In the genomic region with DNA sequence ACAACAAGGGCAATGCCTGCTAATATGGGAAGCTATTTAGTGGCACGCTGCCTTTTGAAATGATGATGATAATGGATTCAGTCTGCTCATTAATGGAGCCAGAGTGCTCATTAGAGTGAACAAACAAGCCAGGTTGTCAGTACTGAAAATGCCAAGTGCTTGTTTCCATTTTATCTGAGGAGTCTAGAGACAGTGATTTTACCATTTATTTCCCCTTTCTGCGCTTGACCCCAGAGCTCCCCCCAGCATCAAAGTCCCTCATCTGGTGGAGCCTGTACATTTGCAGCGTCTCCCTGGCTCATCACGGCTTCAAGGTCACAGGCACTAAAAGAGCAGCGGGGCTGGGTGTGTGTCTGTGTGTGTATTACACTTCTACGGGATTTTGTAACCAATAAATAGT, we compare ENCODE assay signal across 10 cellular contexts.
A peak's percentile ranks its signal among the peaks of the same experiment; 100 is the strongest.
DNase-seq lines count a peak whose midpoint lies in the region; ATAC-seq, FAIRE-seq and TF ChIP-seq lines count a peak whose summit lies in the region.
"Had no signal": no experiment of that assay in that cellular context is flagged by ENCODE, and none has a peak within 500 bp of the region (broad histone marks: within the 10 kb centered on the region; RNA-seq: fewer than 3 reads in every experiment).

No MANE protein-coding gene starts in this region.

- H3K4me3 Mint-ChIP-seq in activated T-cell treated with anti-CD3 and anti-CD28 coated beads, Interleukin-2, amount 50 U/mL, for 72 hours, result peak overlapping the region; percentile 80 to 93
- H3K4me3 Mint-ChIP-seq in activated CD4-positive, alpha-beta memory T cell treated with anti-CD3 and anti-CD28 coated beads for 36 hours, result peak overlapping the region; percentile 72

- peaks cover 2 to 4% of the 10 kb centered on the region in 2 donors for H3K4me1 ChIP-seq in kidney (ENCODE audit: control insufficient read depth in 1 of 2, insufficient read depth in 1 of 2, low read depth in 1 of 2, low read length in 2 of 2)
- H3K4me1 ChIP-seq in thoracic aorta (ENCODE audit: control insufficient read depth in 1 of 2, low read depth in 2 of 2), result peaks cover 0 to 4% of the 10 kb centered on the region in 2 donors
- H3K4me1 ChIP-seq: SJCRH30 had no signal

- H3K9me3 ChIP-seq in kidney (ENCODE audit: control insufficient read depth in 1 of 2, low read length in 2 of 2) (no peaks in the 10 kb centered on the region), thoracic aorta (no peaks in the 10 kb centered on the region)
- H3K9me3 ChIP-seq: SJCRH30 had no signal

- TF ChIP-seq CTCF in kidney (IDR thresholded peaks at IDR 0.05; ENCODE audit: borderline replicate concordance, extremely low read depth, insufficient read depth), result no peak
- TF ChIP-seq CTCF in thoracic aorta (IDR thresholded peaks at IDR 0.05), result no peak

- H3K27me3 Mint-ChIP-seq in activated T-cell treated with anti-CD3 and anti-CD28 coated beads, Interleukin-2, amount 50 U/mL, for 72 hours (ENCODE audit: low read depth), result peaks cover 54% of the 10 kb centered on the region
- H3K27me3 Mint-ChIP-seq in activated CD4-positive, alpha-beta memory T cell treated with anti-CD3 and anti-CD28 coated beads for 36 hours, result peaks cover 24% of the 10 kb centered on the region

- intact Hi-C loops in activated CD4-positive, alpha-beta memory T cell treated with anti-CD3 and anti-CD28 coated beads for 36 hours (cut with micrococcal nuclease), result loop anchor here (1.0 to 5.0 kb wide), 2 partner anchors 611 to 1394 kb away; no protein-coding TSS in a partner anchor
- intact Hi-C loops in kidney (cut with DNase I), result no loop called here

- FAIRE-seq in kidney (lab: Jason Lieb, UNC), result no peak

- no peaks in the 10 kb centered on the region for H3K36me3 Mint-ChIP-seq in activated T-cell treated with anti-CD3 and anti-CD28 coated beads, Interleukin-2, amount 50 U/mL, for 72 hours (ENCODE audit: insufficient read depth in 2 of 2)
- H3K36me3 Mint-ChIP-seq in activated CD4-positive, alpha-beta memory T cell treated with anti-CD3 and anti-CD28 coated beads for 36 hours, result no peaks in the 10 kb centered on the region

- H3K9ac ChIP-seq in kidney (ENCODE audit: low read length in 2 of 2), result no peak overlapping the region

- peaks cover 8% of the 10 kb centered on the region for H3K4me1 Mint-ChIP-seq in activated T-cell treated with anti-CD3 and anti-CD28 coated beads, Interleukin-2, amount 50 U/mL, for 72 hours (ENCODE audit: low read depth)
- H3K4me1 Mint-ChIP-seq in activated CD4-positive, alpha-beta memory T cell treated with anti-CD3 and anti-CD28 coated beads for 36 hours (ENCODE audit: low read depth), result peaks cover 11% of the 10 kb centered on the region

- POLR2A ChIA-PET in activated CD4-positive, alpha-beta memory T cell treated with anti-CD3 and anti-CD28 coated beads for 36 hours (lab: Charles Lee), result interaction anchor here (1.0 kb wide), 1 partner anchor 152 kb away, joined by 3 read pairs; no protein-coding TSS in a partner anchor

- H3K27ac ChIP-seq in kidney (ENCODE audit: low read depth in 2 of 2, low read length in 2 of 2), result no peak overlapping the region
- no peak overlapping the region for H3K27ac ChIP-seq in thoracic aorta
- H3K27ac ChIP-seq: SJCRH30 had no signal

- no peak overlapping the region for H3K27ac Mint-ChIP-seq in activated T-cell treated with anti-CD3 and anti-CD28 coated beads, Interleukin-2, amount 50 U/mL, for 72 hours
- no peak overlapping the region for H3K27ac Mint-ChIP-seq in activated CD4-positive, alpha-beta memory T cell treated with anti-CD3 and anti-CD28 coated beads for 36 hours

- peak overlapping the region in 1 of 2 donors; percentile 29 for H3K4me3 ChIP-seq in kidney (ENCODE audit: low read length in 2 of 2)
- peak overlapping the region; percentile 71 for H3K4me3 ChIP-seq in thoracic aorta
- H3K4me3 ChIP-seq: SJCRH30 had no signal

- H3K27me3 ChIP-seq in thoracic aorta (replicated peaks; ENCODE audit: insufficient read depth), result no peaks in the 10 kb centered on the region
- H3K27me3 ChIP-seq: SJCRH30 had no signal

- no peaks in the 10 kb centered on the region for H3K9me3 Mint-ChIP-seq in activated T-cell treated with anti-CD3 and anti-CD28 coated beads, Interleukin-2, amount 50 U/mL, for 72 hours
- no peaks in the 10 kb centered on the region for H3K9me3 Mint-ChIP-seq in activated CD4-positive, alpha-beta memory T cell treated with anti-CD3 and anti-CD28 coated beads for 36 hours

- DNase-seq in activated T-cell treated with anti-CD3 and anti-CD28 coated beads, Interleukin-2, amount 50 U/mL, for 72 hours, result no peak
- DNase-seq in activated T-cell treated with anti-CD3 and anti-CD28 coated beads, Interleukin-2, amount 50 U/mL, for 48 hours, result no peak
- DNase-seq in activated CD4-positive, alpha-beta memory T cell treated with anti-CD3 and anti-CD28 coated beads for 36 hours, result no peak
- DNase-seq in kidney, result peak; percentile 33
- DNase-seq in thoracic aorta (ENCODE audit: low spot score), result no peak
- no peak for DNase-seq in NCI-H226
- no peak for DNase-seq in D341Med (ENCODE audit: low spot score)
- DNase-seq: effector CD8-positive, alpha-beta T cell; SJCRH30 had no signal

- no peaks in the 10 kb centered on the region for H3K36me3 ChIP-seq in kidney (ENCODE audit: control insufficient read depth in 1 of 2, insufficient read depth in 2 of 2, low read length in 2 of 2)
- H3K36me3 ChIP-seq in thoracic aorta, result no peaks in the 10 kb centered on the region
- H3K36me3 ChIP-seq: SJCRH30 had no signal

- ATAC-seq in activated T-cell treated with anti-CD3 and anti-CD28 coated beads, Interleukin-2, amount 50 U/mL, for 72 hours (replicated peaks in 1 of 2), result no peak
- ATAC-seq in thoracic aorta (ENCODE audit: insufficient number of reproducible peaks, low FRiP score, low read depth) (no peak), GM18907 (IDR thresholded peaks at IDR 0.05; ENCODE audit: unreplicated experiment) (no peak)

- CTCF ChIA-PET in activated CD4-positive, alpha-beta memory T cell treated with anti-CD3 and anti-CD28 coated beads for 36 hours (lab: Charles Lee), result interaction anchor here (0.7 to 1.4 kb wide), 5 partner anchors 16 to 645 kb away, joined by 3 to 7 read pairs (median 4); no protein-coding TSS in a partner anchor
